29 cellular contexts compared by ENCODE assay signal in genomic region chr2:238772635-238773297, GRCh38.
"Had no signal": no experiment of that assay in that cellular context is flagged by ENCODE, and none has a peak within 500 bp of the region (broad histone marks: within the 10 kb centered on the region; RNA-seq: fewer than 3 reads in every experiment).

No MANE protein-coding gene starts in this region.

- H3K4me1 Mint-ChIP-seq: stimulated activated naive CD8-positive, alpha-beta T cell treated with anti-CD3 and anti-CD28 coated beads, Interleukin-15, amount 100 ng/mL, for 72 hours had no signal

- H3K9me3 ChIP-seq: lower lobe of right lung, ovary, right atrium auricular region, right lobe of liver, tibial nerve, vagina had no signal

- DNase-seq: glutamatergic neuron; heart left ventricle; islet precursor cell; kidney glomerular epithelial cell; left cardiac atrium; left ventricle myocardium superior; lower lobe of right lung; mammary epithelial cell; mesenchymal stem cell; naive thymus-derived CD8-positive, alpha-beta T cell; occipital lobe; ovary; right lobe of liver; stimulated activated CD4-positive, alpha-beta T cell treated with anti-CD3 and anti-CD28 coated beads, Interleukin-12 subunit alpha, Interleukin-12 subunit beta, amount 100 ng/mL, for 4 hours; stimulated activated CD4-positive, alpha-beta T cell treated with anti-CD3 and anti-CD28 coated beads, Interleukin-15, amount 100 ng/mL, for 24 hours; stimulated activated CD4-positive, alpha-beta T cell treated with anti-CD3 and anti-CD28 coated beads, Interleukin-2, amount 100 ng/mL, for 24 hours; stimulated activated CD4-positive, alpha-beta T cell treated with anti-CD3 and anti-CD28 coated beads, Interleukin-4, amount 100 ng/mL, for 1 hour; stimulated activated naive CD4-positive, alpha-beta T cell treated with Interleukin-2 at 50 U/mL for 16 hours; stimulated activated naive CD8-positive, alpha-beta T cell treated with anti-CD3 and anti-CD28 coated beads, Interleukin-15, amount 100 ng/mL, for 72 hours; substantia nigra had no signal

- H3K4me1 ChIP-seq: heart left ventricle, lower lobe of right lung, right atrium auricular region, right lobe of liver, vagina had no signal

- H3K36me3 ChIP-seq: heart left ventricle, lower lobe of right lung, neutrophil, ovary, right atrium auricular region, right lobe of liver, tibial nerve, vagina had no signal

- H3K27me3 ChIP-seq: ovary, right atrium auricular region, right lobe of liver, vagina had no signal

- H3K27ac Mint-ChIP-seq: naive thymus-derived CD8-positive, alpha-beta T cell; progenitor cell of endocrine pancreas; stimulated activated naive CD8-positive, alpha-beta T cell treated with anti-CD3 and anti-CD28 coated beads, Interleukin-15, amount 100 ng/mL, for 72 hours had no signal

- H3K4me3 Mint-ChIP-seq: naive thymus-derived CD8-positive, alpha-beta T cell; neural crest cell; stimulated activated naive CD8-positive, alpha-beta T cell treated with anti-CD3 and anti-CD28 coated beads, Interleukin-15, amount 100 ng/mL, for 72 hours had no signal

- ATAC-seq: heart left ventricle; left cardiac atrium; left lobe of liver; left ventricle myocardium superior; naive thymus-derived CD8-positive, alpha-beta T cell; right lobe of liver; stimulated activated naive CD8-positive, alpha-beta T cell treated with anti-CD3 and anti-CD28 coated beads, Interleukin-15, amount 100 ng/mL, for 72 hours had no signal

- H3K4me3 ChIP-seq: heart left ventricle, lower lobe of right lung, ovary, right atrium auricular region, right lobe of liver, skin epidermis, tibial nerve, vagina had no signal

- H3K9me3 Mint-ChIP-seq: naive thymus-derived CD8-positive, alpha-beta T cell; nephron; neural crest cell; stimulated activated naive CD8-positive, alpha-beta T cell treated with anti-CD3 and anti-CD28 coated beads, Interleukin-15, amount 100 ng/mL, for 72 hours had no signal

- H3K27ac ChIP-seq: heart left ventricle, lower lobe of right lung, neutrophil, ovary, right atrium auricular region, right lobe of liver, skin epidermis, tibial nerve, vagina had no signal

- H3K36me3 Mint-ChIP-seq: naive thymus-derived CD8-positive, alpha-beta T cell had no signal
